ENCODE assay signal across 8 cellular contexts in genomic region chr3:72887723-72888545, GRCh38. TPM values are rescaled to one million over a fixed set of nuclear protein-coding genes. Genes with fewer than 3 reads are reported as not detected.
A peak's percentile ranks its signal among the peaks of the same experiment; 100 is the strongest.
DNase-seq lines count a peak whose midpoint lies in the region; ATAC-seq and TF ChIP-seq lines count a peak whose summit lies in the region.

TSS of gene GXYLT2 (plus strand) at chr3:72888046. CDS start at chr3:72888234, 188 bp downstream.

- peak within 1 kb of the TSS; percentile 69 for H3K14ac ChIP-seq in trophoblast cell (ENCODE audit: low read length)

- H3K36me3 ChIP-seq in Peyer's patch (no peaks in the 10 kb centered on the region), left ventricle myocardium inferior (no peaks in the 10 kb centered on the region), trophoblast cell (ENCODE audit: control insufficient read depth in 1 of 2, insufficient read depth in 2 of 2, low read length in 2 of 2) (no peaks in the 10 kb centered on the region)

- H3K79me2 ChIP-seq in trophoblast cell (ENCODE audit: control insufficient read depth, insufficient read depth, low read length, poor library complexity): no peaks in the 10 kb centered on the region

- H2AFZ ChIP-seq in trophoblast cell (ENCODE audit: insufficient read depth, low read length, poor library complexity): peak within 1 kb of the TSS; percentile 77

- peak within 1 kb of the TSS; percentile 26 for H3K9ac ChIP-seq in trophoblast cell (ENCODE audit: low read length)

- intact Hi-C loops in left ventricle myocardium inferior (cut with micrococcal nuclease): no loop called here

- WGBS in trophoblast cell (ENCODE audit: extremely low coverage, insufficient coverage, insufficient read length): no CpG with 5 or more reads among the region's 96 CpGs

- no peak for TF ChIP-seq POLR2A in Peyer's patch (IDR thresholded peaks at IDR 0.05)

- peak; percentile 15 for DNase-seq in activated gamma-delta T cell treated with Interleukin-2 at 50 U/mL for 16 hours
- no peak for DNase-seq in activated gamma-delta T cell (lab: John Stamatoyannopoulos, UW)
- peak; percentile 5 for DNase-seq in HT-29 (ENCODE audit: low spot score)
- DNase-seq in Peyer's patch: peak; percentile 18 to 55 (median 53)
- DNase-seq in amniotic epithelial cell (ENCODE audit: low read depth): peak; percentile 77
- peak; percentile 78 for DNase-seq in left ventricle myocardium inferior
- DNase-seq in trophoblast cell: peak; percentile 14 to 61

- peak within 1 kb of the TSS; percentile 61 for H2BK5ac ChIP-seq in trophoblast cell (ENCODE audit: low read depth, low read length, poor library complexity)

- peak within 1 kb of the TSS; percentile 95 for H3K4me2 ChIP-seq in trophoblast cell (ENCODE audit: low read length)

- peaks cover 9% of the 10 kb centered on the region for H3K79me1 ChIP-seq in trophoblast cell (ENCODE audit: low read length)

- ATAC-seq in HG02970 (IDR thresholded peaks at IDR 0.05; ENCODE audit: low FRiP score, unreplicated experiment): no peak

- TF ChIP-seq CTCF in Peyer's patch (IDR thresholded peaks at IDR 0.05) (peak in 2 of 6 experiments; percentile 5 to 14), left ventricle myocardium inferior (IDR thresholded peaks at IDR 0.05; ENCODE audit: borderline replicate concordance) (peak; percentile 17)

- H4K12ac ChIP-seq in trophoblast cell (ENCODE audit: low read depth, low read length): peak within 1 kb of the TSS; percentile 49

- no peaks in the 10 kb centered on the region for H3K27me3 ChIP-seq in Peyer's patch
- peaks cover 6% of the 10 kb centered on the region for H3K27me3 ChIP-seq in left ventricle myocardium inferior (ENCODE audit: low read depth)
- H3K27me3 ChIP-seq in trophoblast cell (ENCODE audit: insufficient read depth, low read length): no peaks in the 10 kb centered on the region

- no peak within 1 kb of the TSS for H2AK5ac ChIP-seq in trophoblast cell (ENCODE audit: low read length)

- H3K27ac ChIP-seq in Peyer's patch: peak within 1 kb of the TSS in 3 of 4 donors; percentile 5 to 49 (median 45)
- peak within 1 kb of the TSS; percentile 82 for H3K27ac ChIP-seq in left ventricle myocardium inferior (replicated peaks)
- peak within 1 kb of the TSS; percentile 66 for H3K27ac ChIP-seq in trophoblast cell (ENCODE audit: low read depth, low read length)

- peak within 1 kb of the TSS; percentile 65 for H4K91ac ChIP-seq in trophoblast cell (ENCODE audit: low read depth, low read length)

- H3K4me1 ChIP-seq in Peyer's patch (peaks cover 0 to 13% (median 0%) of the 10 kb centered on the region in 4 donors), left ventricle myocardium inferior (peaks cover 42% of the 10 kb centered on the region), trophoblast cell (ENCODE audit: control insufficient read depth in 1 of 2, insufficient read depth in 2 of 2, low read length in 2 of 2) (peaks cover 8 to 11% of the 10 kb centered on the region in 2 experiments)

- H3K4me3 ChIP-seq in Peyer's patch (peak within 1 kb of the TSS; percentile 27 to 53 (median 42)), left ventricle myocardium inferior (peak within 1 kb of the TSS; percentile 66), trophoblast cell (ENCODE audit: low read depth, low read length) (peak within 1 kb of the TSS; percentile 80)

- H3K18ac ChIP-seq in trophoblast cell (ENCODE audit: low read length): peak within 1 kb of the TSS; percentile 78

- no peak within 1 kb of the TSS for H3K4ac ChIP-seq in trophoblast cell (ENCODE audit: low read depth, low read length)

- H4K8ac ChIP-seq in trophoblast cell (ENCODE audit: low read depth, low read length): no peak within 1 kb of the TSS

- no peak within 1 kb of the TSS for H3K23ac ChIP-seq in trophoblast cell (ENCODE audit: low read length)

- H3K9me3 ChIP-seq in Peyer's patch (no peaks in the 10 kb centered on the region), left ventricle myocardium inferior (replicated peaks) (peaks cover 6% of the 10 kb centered on the region), trophoblast cell (ENCODE audit: insufficient read depth, low read depth, low read length) (no peaks in the 10 kb centered on the region)

- peak within 1 kb of the TSS; percentile 52 for H2BK12ac ChIP-seq in trophoblast cell (ENCODE audit: low read length)

- H2BK120ac ChIP-seq in trophoblast cell (ENCODE audit: insufficient read depth, low read length, poor library complexity): no peak within 1 kb of the TSS

RNA-seq across cellular contexts. Expression of gene GXYLT2, which starts in this region (rescaled TPM):
- total RNA-seq in HT-29 (2014; rRNA removed; shearing (Covaris generic)): not detected in 2 replicates
- 10 to 100 TPM in 1 of 4 donors, 1 to 10 TPM in 3; 1.1 to 38.0 (median 1.4) TPM for total RNA-seq in Peyer's patch
- 16.2 TPM for total RNA-seq in left ventricle myocardium inferior
- polyA plus RNA-seq in trophoblast cell (2013): 7.8 and 8.2 TPM in 2 replicates

Comparison
In these comparisons a context has a peak if more than half of its experiments do, and no peak if none do; other contexts are left out.
1. Peak in DNase-seq in HT-29; RNA of the gene not detected or under 1 TPM.